ENCODE assay signal across 1 cellular context in the genomic region with DNA sequence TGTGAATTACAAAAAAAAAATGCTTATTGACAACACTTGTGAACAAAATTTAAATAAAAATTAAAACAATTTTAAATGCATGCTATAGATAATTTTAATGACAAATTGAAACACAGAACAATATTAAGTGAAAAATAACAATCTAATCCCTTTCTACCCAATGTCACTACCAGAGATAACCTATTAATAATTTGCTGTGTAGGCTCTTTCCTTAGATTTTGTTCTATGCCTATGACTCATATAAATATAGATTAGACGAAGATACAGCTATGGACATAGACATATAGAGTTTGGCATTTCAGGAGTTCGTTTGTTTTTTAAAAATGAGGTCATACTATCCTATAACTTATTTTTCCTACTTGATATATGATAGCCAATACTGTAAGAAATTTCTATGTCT.
TF ChIP-seq lines count a peak whose summit lies in the region.

No MANE protein-coding gene starts in this region.

TF ChIP-seq in A549, 52 proteins besides CTCF, POLR2A, EP300 and RAD21 (continued from another document):
- TF ChIP-seq PBX3 (IDR thresholded peaks at IDR 0.05) = no peak
TF ChIP-seq in A549: peak in this region for 1.
